8 cellular contexts compared by ENCODE assay signal in genomic region chr13:20702945-20703784, GRCh38. TPM values are rescaled to one million over a fixed set of nuclear protein-coding genes. Genes with fewer than 3 reads are reported as not detected.
DNase-seq lines count a peak whose midpoint lies in the region; ATAC-seq and TF ChIP-seq lines count a peak whose summit lies in the region.

IL17D (plus strand) TSS chr13:20703699; CDS start chr13:20704002, 303 bp downstream.

- H3K27me3 Mint-ChIP-seq in CD8-positive, alpha-beta memory T cell, result peaks cover 10 to 18% of the 10 kb centered on the region in 2 donors
- H3K27me3 Mint-ChIP-seq in WTC11 (ENCODE audit: low read depth) (peaks cover 47% of the 10 kb centered on the region), memory B cell (peaks cover 10% of the 10 kb centered on the region)
- peaks cover 14% of the 10 kb centered on the region for H3K27me3 Mint-ChIP-seq in stimulated activated naive CD8-positive, alpha-beta T cell treated with anti-CD3 and anti-CD28 coated beads, Interleukin-15, amount 100 ng/mL, for 72 hours

- POLR2A ChIA-PET in CD8-positive, alpha-beta memory T cell (lab: Charles Lee), result interaction anchor here (1.0 to 1.1 kb wide), 3 partner anchors 70 to 137 kb away, joined by 3 to 9 read pairs (median 3); partner anchors contain the start of genes EEF1AKMT1 and IFT88
- POLR2A ChIA-PET in WTC11 (lab: Charles Lee), result no interaction called here

- H3K27ac Mint-ChIP-seq in CD8-positive, alpha-beta memory T cell, result peak within 1 kb of the TSS; percentile 24 to 91 (median 67)
- H3K27ac Mint-ChIP-seq in WTC11, result no peak within 1 kb of the TSS
- peak within 1 kb of the TSS; percentile 75 for H3K27ac Mint-ChIP-seq in memory B cell
- H3K27ac Mint-ChIP-seq in stimulated activated naive CD8-positive, alpha-beta T cell treated with anti-CD3 and anti-CD28 coated beads, Interleukin-15, amount 100 ng/mL, for 72 hours, result peak within 1 kb of the TSS; percentile 94

- ATAC-seq in GM19351 (IDR thresholded peaks at IDR 0.05; ENCODE audit: unreplicated experiment) (peak; percentile 29), HG03460 (IDR thresholded peaks at IDR 0.05; ENCODE audit: unreplicated experiment) (peak; percentile 35), WTC11 (peak; percentile 26), memory B cell (ENCODE audit: low read depth) (peak; percentile 20)
- peak; percentile 53 for ATAC-seq in stimulated activated naive CD8-positive, alpha-beta T cell treated with anti-CD3 and anti-CD28 coated beads, Interleukin-15, amount 100 ng/mL, for 72 hours

- DNase-seq in CD8-positive, alpha-beta memory T cell, result peak; percentile 18 to 62 (median 29)
- peak; percentile 45 for DNase-seq in WTC11 (ENCODE audit: low spot score)
- DNase-seq in dorsolateral prefrontal cortex, result peak in 1 of 10 donors; percentile 67
- DNase-seq in memory B cell (ENCODE audit: low spot score in 2 of 2), result peak; percentile 21 to 40
- DNase-seq in stimulated activated naive CD8-positive, alpha-beta T cell treated with anti-CD3 and anti-CD28 coated beads, Interleukin-15, amount 100 ng/mL, for 72 hours, result peak; percentile 43 to 60
- DNase-seq in NCI-H2107 (lab: John Stamatoyannopoulos, UW), result no peak

- no peaks in the 10 kb centered on the region for H3K9me3 ChIP-seq in CD8-positive, alpha-beta memory T cell (ENCODE audit: low read length)

- H3K4me3 Mint-ChIP-seq in CD8-positive, alpha-beta memory T cell, result peak within 1 kb of the TSS; percentile 87 to 97 (median 92)
- H3K4me3 Mint-ChIP-seq in WTC11, result peak within 1 kb of the TSS; percentile 87
- peak within 1 kb of the TSS; percentile 97 for H3K4me3 Mint-ChIP-seq in memory B cell
- H3K4me3 Mint-ChIP-seq in stimulated activated naive CD8-positive, alpha-beta T cell treated with anti-CD3 and anti-CD28 coated beads, Interleukin-15, amount 100 ng/mL, for 72 hours, result peak within 1 kb of the TSS; percentile 95 to 97

- no peak within 1 kb of the TSS for H3K27ac ChIP-seq in CD8-positive, alpha-beta memory T cell (ENCODE audit: low read depth, low read length)
- H3K27ac ChIP-seq in dorsolateral prefrontal cortex, result peak within 1 kb of the TSS; percentile 15 to 97 (median 90)

- H3K36me3 ChIP-seq in CD8-positive, alpha-beta memory T cell (ENCODE audit: insufficient read depth, low read length), result no peaks in the 10 kb centered on the region

- TF ChIP-seq CTCF in WTC11 (IDR thresholded peaks at IDR 0.05) (no peak), dorsolateral prefrontal cortex (IDR thresholded peaks at IDR 0.05 in 54 of 56, conservative IDR thresholded peaks at IDR 0.05 in 2 of 56; ENCODE audit: low read depth in 1 of 56, partially characterized antibody in 56 of 56) (peak in 9 of 56 donors; percentile 4 to 23 (median 15))

- H3K36me3 Mint-ChIP-seq in CD8-positive, alpha-beta memory T cell, result peaks cover 0 to 3% (median 0%) of the 10 kb centered on the region in 3 donors
- no peaks in the 10 kb centered on the region for H3K36me3 Mint-ChIP-seq in WTC11
- no peaks in the 10 kb centered on the region for H3K36me3 Mint-ChIP-seq in memory B cell

- intact Hi-C loops in dorsolateral prefrontal cortex (cut with DNase I), result loop anchor here (2.0 to 10.0 kb wide), 3 partner anchors 136 to 208 kb away; partner anchors contain the start of genes CRYL1 (in 2 of the 2) and IFT88 (in 1 of the 2)

- peaks cover 7 to 13% (median 9%) of the 10 kb centered on the region in 3 donors for H3K4me1 Mint-ChIP-seq in CD8-positive, alpha-beta memory T cell
- H3K4me1 Mint-ChIP-seq in WTC11 (peaks cover 10% of the 10 kb centered on the region), memory B cell (peaks cover 3% of the 10 kb centered on the region)
- peaks cover 11% of the 10 kb centered on the region for H3K4me1 Mint-ChIP-seq in stimulated activated naive CD8-positive, alpha-beta T cell treated with anti-CD3 and anti-CD28 coated beads, Interleukin-15, amount 100 ng/mL, for 72 hours

- H3K4me3 ChIP-seq in CD8-positive, alpha-beta memory T cell (ENCODE audit: low read length), result peak within 1 kb of the TSS; percentile 68
- H3K4me3 ChIP-seq in dorsolateral prefrontal cortex, result peak within 1 kb of the TSS; percentile 45 to 90 (median 81)

- CTCF ChIA-PET in CD8-positive, alpha-beta memory T cell (lab: Charles Lee), result interaction anchor here (0.7 to 1.8 kb wide), 9 partner anchors 9 to 282 kb away, joined by 3 to 6 read pairs (median 3); partner anchors contain the start of genes EEF1AKMT1 and XPO4
- CTCF ChIA-PET in WTC11 (lab: Charles Lee), result interaction anchor here (0.9 to 2.5 kb wide), 8 partner anchors 8 to 210 kb away, joined by 3 to 16 read pairs (median 4); partner anchors contain the start of genes CRYL1 and EEF1AKMT1

- peaks cover 12% of the 10 kb centered on the region for H3K4me1 ChIP-seq in CD8-positive, alpha-beta memory T cell (ENCODE audit: insufficient read depth, low read length)

- H3K27me3 ChIP-seq in CD8-positive, alpha-beta memory T cell (ENCODE audit: insufficient read depth, low read length, poor library complexity, severe bottlenecking), result peaks cover 14% of the 10 kb centered on the region
- H3K27me3 ChIP-seq in dorsolateral prefrontal cortex, result no peaks in the 10 kb centered on the region

- H3K9me3 Mint-ChIP-seq in CD8-positive, alpha-beta memory T cell, result no peaks in the 10 kb centered on the region
- H3K9me3 Mint-ChIP-seq in WTC11, result no peaks in the 10 kb centered on the region
- peaks cover 2% of the 10 kb centered on the region for H3K9me3 Mint-ChIP-seq in memory B cell
- H3K9me3 Mint-ChIP-seq in stimulated activated naive CD8-positive, alpha-beta T cell treated with anti-CD3 and anti-CD28 coated beads, Interleukin-15, amount 100 ng/mL, for 72 hours, result no peaks in the 10 kb centered on the region

TF ChIP-seq in WTC11, 78 proteins besides CTCF, POLR2A, EP300 and RAD21:
- TF ChIP-seq E2F5 (CRISPR knock-in tag; IDR thresholded peaks at IDR 0.05) (peak; percentile 50; the same call in 1 of the 2 replicates), JUN (CRISPR knock-in tag; IDR thresholded peaks at IDR 0.05) (no peak), HMGXB4 (CRISPR knock-in tag; IDR thresholded peaks at IDR 0.05) (peak; percentile 77), TEAD4 (CRISPR knock-in tag; IDR thresholded peaks at IDR 0.05) (no peak), MAX (CRISPR knock-in tag; IDR thresholded peaks at IDR 0.05) (peak; percentile 65), ATF1 (CRISPR knock-in tag; IDR thresholded peaks at IDR 0.05) (no peak), ZNF121 (CRISPR knock-in tag; IDR thresholded peaks at IDR 0.05) (peak; percentile 91), HMGA2 (CRISPR knock-in tag; IDR thresholded peaks at IDR 0.05) (no peak)

RNA-seq across cellular contexts. Expression of gene IL17D, which starts in this region (rescaled TPM):
- total RNA-seq in CD8-positive, alpha-beta memory T cell, result under 1 TPM; 0.84 to 0.98 TPM
- polyA plus RNA-seq in CD8-positive, alpha-beta memory T cell, result 0.28 TPM
- 0.59 to 0.64 TPM (median 0.60 TPM) in 3 replicates for total RNA-seq in WTC11 (2021)
- 10 to 100 TPM; 24.8 to 94.2 (median 42.4) TPM for total RNA-seq in dorsolateral prefrontal cortex

Comparison
In these comparisons a context has a peak if more than half of its experiments do, and no peak if none do; other contexts are left out.
1. RNA of gene IL17D (total RNA-seq): 24.8 to 94.2 TPM in dorsolateral prefrontal cortex; 0.84 to 0.98 TPM in CD8-positive, alpha-beta memory T cell and 0.59 to 0.64 TPM in WTC11; every median in the first group is over 10 times any median in the second.
2. Peak in DNase-seq and H3K4me3 ChIP-seq in CD8-positive, alpha-beta memory T cell; RNA of the gene not detected or under 1 TPM.
3. Peak in DNase-seq and ATAC-seq in WTC11; RNA of the gene not detected or under 1 TPM.
4. Peak in every context shown above with its lines, with median percentiles within 50 percentile points of each other: H3K4me3 Mint-ChIP-seq and ATAC-seq.